Comparison of ENCODE assay signal across 8 cellular contexts in genomic region chr3:128487538-128487812, GRCh38. TPM values are rescaled to one million over a fixed set of nuclear protein-coding genes. Genes with fewer than 3 reads are reported as not detected.
DNase-seq lines count a peak whose midpoint lies in the region; ATAC-seq, FAIRE-seq and TF ChIP-seq lines count a peak whose summit lies in the region.

No MANE protein-coding gene starts in this region.

- intact Hi-C loops in CD4-positive, alpha-beta T cell (cut with DNase I, micrococcal nuclease) = no loop called here
- intact Hi-C loops in Panc1 (cut with micrococcal nuclease; ENCODE audit: unreplicated experiment) (no loop called here), esophagus muscularis mucosa (cut with DNase I) (no loop called here), pancreas (cut with DNase I) (no loop called here), posterior cingulate gyrus (cut with DNase I) (no loop called here)

- no peak for TF ChIP-seq CTCF in CD4-positive, alpha-beta T cell (IDR thresholded peaks at IDR 0.05)
- TF ChIP-seq CTCF in Panc1 (IDR thresholded peaks at IDR 0.05) (no peak), esophagus muscularis mucosa (IDR thresholded peaks at IDR 0.05) (no peak), pancreas (IDR thresholded peaks at IDR 0.05) (no peak)

- no peak for TF ChIP-seq POLR2A in esophagus muscularis mucosa (IDR thresholded peaks at IDR 0.05; ENCODE audit: low read depth)

- no peaks in the 10 kb centered on the region for H3K36me3 Mint-ChIP-seq in CD4-positive, alpha-beta T cell (ENCODE audit: low read depth)

- H3K9me3 ChIP-seq in CD4-positive, alpha-beta T cell (ENCODE audit: control insufficient read depth, low read length) = no peaks in the 10 kb centered on the region
- H3K9me3 ChIP-seq in Panc1 (ENCODE audit: control insufficient read depth, insufficient read depth, low read depth, low read length) = no peaks in the 10 kb centered on the region
- no peaks in the 10 kb centered on the region for H3K9me3 ChIP-seq in esophagus muscularis mucosa
- no peaks in the 10 kb centered on the region for H3K9me3 ChIP-seq in pancreas

- in situ Hi-C loops in Panc1 (cut with HindIII; ENCODE audit: low pct_unique_long_range_greater_than_20kb, low sequenced_read_pairs) = no loop called here

- H3K27me3 ChIP-seq in CD4-positive, alpha-beta T cell (ENCODE audit: control insufficient read depth, insufficient read depth, low read length) = peaks cover 100% of the 10 kb centered on the region
- H3K27me3 ChIP-seq in Panc1 (ENCODE audit: control insufficient read depth, insufficient read depth, low read length) (no peaks in the 10 kb centered on the region), esophagus muscularis mucosa (peaks cover 25 to 100% (median 98%) of the 10 kb centered on the region in 4 donors), pancreas (no peaks in the 10 kb centered on the region)

- no peak for DNase-seq in CD4-positive, alpha-beta T cell
- no peak for DNase-seq in Panc1 (ENCODE audit: low read depth, low spot score)
- no peak for DNase-seq in esophagus muscularis mucosa (ENCODE audit: extremely low spot score)
- DNase-seq in pancreas = no peak
- DNase-seq in posterior cingulate gyrus = no peak
- no peak for DNase-seq in OCI-M2 (lab: John Stamatoyannopoulos, UW; ENCODE audit: unreplicated experiment)
- no peak for DNase-seq in T1000 (lab: John Stamatoyannopoulos, UW)

- H3K4me3 Mint-ChIP-seq in CD4-positive, alpha-beta T cell = peak overlapping the region; percentile 84

- H3K27ac ChIP-seq in CD4-positive, alpha-beta T cell (ENCODE audit: low read depth, low read length) = no peak overlapping the region
- peak overlapping the region; percentile 97 for H3K27ac ChIP-seq in Panc1 (ENCODE audit: low read length)
- H3K27ac ChIP-seq in esophagus muscularis mucosa (replicated peaks in 1 of 4) = peak overlapping the region; percentile 66 to 83 (median 72)
- peak overlapping the region in 3 of 4 donors; percentile 95 to 97 (median 96) for H3K27ac ChIP-seq in pancreas

- H3K4me3 ChIP-seq in Panc1 (ENCODE audit: low read depth in 2 of 2, low read length in 2 of 2) = peak overlapping the region; percentile 90 to 92
- peak overlapping the region; percentile 59 to 63 (median 62) for H3K4me3 ChIP-seq in esophagus muscularis mucosa
- H3K4me3 ChIP-seq in pancreas = peak overlapping the region; percentile 40 to 73 (median 57)

- no peak overlapping the region for H3K27ac Mint-ChIP-seq in CD4-positive, alpha-beta T cell

- peaks cover 84% of the 10 kb centered on the region for H3K27me3 Mint-ChIP-seq in CD4-positive, alpha-beta T cell

- WGBS in esophagus muscularis mucosa = 0% methylated on average over 3 of the region's 18 CpGs
- WGBS in pancreas, 2 donors = 1% methylated on average over 15 to 18 of the region's 18 CpGs

- no peak for FAIRE-seq in pancreas (lab: Jason Lieb, UNC)

- peaks cover 3% of the 10 kb centered on the region for H3K36me3 ChIP-seq in Panc1 (ENCODE audit: control insufficient read depth, insufficient read depth, low read length)
- peaks cover 0 to 15% (median 0%) of the 10 kb centered on the region in 4 donors for H3K36me3 ChIP-seq in esophagus muscularis mucosa
- no peaks in the 10 kb centered on the region for H3K36me3 ChIP-seq in pancreas

- no peaks in the 10 kb centered on the region for H3K9me3 Mint-ChIP-seq in CD4-positive, alpha-beta T cell

- peak; percentile 3 for ATAC-seq in CD4-positive, alpha-beta T cell (ENCODE audit: poor library complexity)
- ATAC-seq in Panc1 (no peak), pancreas (no peak), esophagus mucosa (no peak)

- peaks cover 53% of the 10 kb centered on the region for H3K4me1 Mint-ChIP-seq in CD4-positive, alpha-beta T cell (ENCODE audit: low read depth)

- no peak for TF ChIP-seq EP300 in esophagus muscularis mucosa (IDR thresholded peaks at IDR 0.05)

- CTCF ChIA-PET in CD4-positive, alpha-beta T cell (lab: Charles Lee) = no interaction called here
- CTCF ChIA-PET in Panc1 (lab: Charles Lee) = no interaction called here

- POLR2A ChIA-PET in CD4-positive, alpha-beta T cell (lab: Charles Lee) = no interaction called here
- POLR2A ChIA-PET in Panc1 (lab: Charles Lee) = no interaction called here

- no TSS peak for BruUV-seq in Panc1 (replicated peaks; lab: Mats Ljungman, UMichigan)

- H3K4me1 ChIP-seq in Panc1 (ENCODE audit: control insufficient read depth, insufficient read depth, low read length) = peaks cover 41% of the 10 kb centered on the region
- peaks cover 69 to 89% (median 82%) of the 10 kb centered on the region in 4 donors for H3K4me1 ChIP-seq in esophagus muscularis mucosa
- peaks cover 0 to 3% (median 0%) of the 10 kb centered on the region in 3 donors for H3K4me1 ChIP-seq in pancreas

RNA-seq across cellular contexts. Expression of gene GATA2, which starts 5.5 kb away (rescaled TPM):
- total RNA-seq in CD4-positive, alpha-beta T cell = under 1 TPM; 0.16 to 0.17 TPM
- total RNA-seq in Panc1 (2021; ENCODE audit: unreplicated experiment) = 74.6 TPM
- 68.5 TPM for polyA plus RNA-seq in Panc1 (2012; ENCODE audit: insufficient read length)
- 10 to 100 TPM in 3 of 4 donors, 1 to 10 TPM in 1; 10.0 to 16.9 (median 13.4) TPM for total RNA-seq in esophagus muscularis mucosa
- 10 to 100 TPM in 5 of 6 donors, 1 to 10 TPM in 1; 6.2 to 17.1 (median 11.1) TPM for total RNA-seq in pancreas
- polyA plus RNA-seq in pancreas = 10 to 100 TPM in 1 of 2 donors, 1 to 10 TPM in 1; 7.3 to 15.8 TPM
- 1.1 TPM for total RNA-seq in esophagus mucosa

RNA-seq across cellular contexts. Expression of gene DNAJB8, which starts 20.8 kb away (rescaled TPM):
- total RNA-seq in CD4-positive, alpha-beta T cell = not detected
- total RNA-seq in Panc1 (2021; ENCODE audit: unreplicated experiment) (not detected), esophagus muscularis mucosa (not detected), pancreas (not detected), esophagus mucosa (not detected)
- polyA plus RNA-seq in Panc1 (2012; ENCODE audit: insufficient read length) = not detected
- not detected for polyA plus RNA-seq in pancreas
